Comparison of ENCODE assay signal across 26 cellular contexts in the genomic region with DNA sequence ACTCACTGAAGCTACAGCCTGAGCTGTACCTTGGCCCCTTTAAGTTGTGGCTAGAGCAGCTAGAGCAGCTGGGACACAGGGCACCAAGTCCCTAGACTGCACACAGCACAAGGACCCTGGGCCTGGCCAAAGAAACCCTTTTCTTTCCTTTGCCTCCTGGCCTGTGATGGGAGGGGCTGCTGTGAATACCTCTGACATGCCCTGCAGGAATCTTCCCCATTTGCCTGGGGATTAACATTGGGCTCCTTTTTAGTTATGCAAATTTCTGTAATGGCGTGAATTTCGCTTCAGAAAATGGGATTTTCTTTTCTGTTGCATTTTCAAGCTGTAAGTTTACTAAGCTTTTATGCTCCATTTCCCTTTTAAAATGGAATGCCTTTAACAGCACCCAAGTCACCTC.
"Had no signal": no experiment of that assay in that cellular context is flagged by ENCODE, and none has a peak within 500 bp of the region (broad histone marks: within the 10 kb centered on the region; RNA-seq: fewer than 3 reads in every experiment).

No MANE protein-coding gene starts in this region.

- H3K27ac ChIP-seq: left ventricle myocardium inferior, pancreas, prostate gland, skin epidermis, stomach, testis, thyroid gland, transverse colon, upper lobe of right lung had no signal

- DNase-seq: hippocampal formation; immature natural killer cell; left ventricle myocardium inferior; midbrain; mucosa of descending colon; naive thymus-derived CD4-positive, alpha-beta T cell; nucleus accumbens; pancreas; retina; right cardiac atrium; stimulated activated CD4-positive, alpha-beta T cell treated with anti-CD3 and anti-CD28 coated beads, Interleukin-12 subunit alpha, Interleukin-12 subunit beta, amount 100 ng/mL, for 4 hours; stimulated activated CD4-positive, alpha-beta T cell treated with anti-CD3 and anti-CD28 coated beads, Interleukin-15, amount 100 ng/mL, for 24 hours; stimulated activated CD4-positive, alpha-beta T cell treated with anti-CD3 and anti-CD28 coated beads, Interleukin-2, amount 100 ng/mL, for 24 hours; stimulated activated CD4-positive, alpha-beta T cell treated with anti-CD3 and anti-CD28 coated beads, Interleukin-4, amount 100 ng/mL, for 1 hour; stimulated activated naive B cell treated with anti-CD40 and anti-IgM and Interleukin-4, amounts not matched to agents 10 μg/mL and 1 μg/mL and 100 μg/mL, for 72 hours; stimulated activated naive CD8-positive, alpha-beta T cell treated with anti-CD3 and anti-CD28 coated beads, Interleukin-15, Interleukin-2, amounts not matched to agents 100 U/mL and 50 U/mL, for 24 hours; stomach; testis; thyroid gland; transverse colon; upper lobe of right lung had no signal

- H3K36me3 ChIP-seq: left ventricle myocardium inferior, pancreas, prostate gland, stomach, thyroid gland, transverse colon, upper lobe of right lung had no signal

- H3K4me3 ChIP-seq: left ventricle myocardium inferior, lung, mucosa of descending colon, pancreas, prostate gland, skin epidermis, stomach, testis, thyroid gland, transverse colon, upper lobe of right lung had no signal

- H3K27me3 ChIP-seq: pancreas, stomach, testis, thyroid gland, transverse colon, upper lobe of right lung had no signal

- H3K4me1 ChIP-seq: left ventricle myocardium inferior, pancreas, prostate gland, stomach, testis, thyroid gland, transverse colon, upper lobe of right lung had no signal

- ATAC-seq: mucosa of descending colon; naive thymus-derived CD4-positive, alpha-beta T cell; natural killer cell treated with Interleukin-12 subunit alpha and Interleukin-12 subunit beta and Interleukin-15 and Interleukin-18, amount 100 ng/mL, for 72 hours; pancreas; right cardiac atrium; sciatic nerve; stimulated activated naive B cell treated with anti-CD40 and anti-IgM and Interleukin-4, amounts not matched to agents 10 μg/mL and 1 μg/mL and 100 μg/mL, for 72 hours; stimulated activated naive CD8-positive, alpha-beta T cell treated with anti-CD3 and anti-CD28 coated beads, Interleukin-15, Interleukin-2, amounts not matched to agents 100 U/mL and 50 U/mL, for 24 hours; upper lobe of right lung had no signal

- H3K9me3 ChIP-seq: pancreas, prostate gland, testis, thyroid gland had no signal
